9 cellular contexts compared by ENCODE assay signal in the genomic region with DNA sequence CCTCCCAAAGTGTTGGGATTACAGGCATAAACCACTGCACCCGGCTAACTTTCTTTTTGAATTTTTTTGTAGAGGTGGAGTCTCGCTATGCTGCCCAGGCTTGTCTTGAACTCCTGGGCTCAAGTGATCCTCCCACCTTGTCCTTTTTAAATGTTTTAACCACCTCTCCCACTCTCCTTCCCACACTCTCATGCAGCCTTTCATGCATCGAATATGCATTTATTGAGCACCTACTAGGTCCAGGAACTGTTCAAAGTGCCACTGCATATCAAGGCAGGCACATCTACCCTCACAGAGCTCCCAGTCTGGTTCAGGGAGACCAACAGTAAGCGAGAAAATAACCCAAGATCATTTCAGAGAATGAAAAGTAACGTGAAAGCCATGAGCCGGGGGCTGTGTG. TPM values are rescaled to one million over a fixed set of nuclear protein-coding genes. Genes with fewer than 3 reads are reported as not detected.
DNase-seq lines count a peak whose midpoint lies in the region; TF ChIP-seq lines count a peak whose summit lies in the region.
"Had no signal": no experiment of that assay in that cellular context is flagged by ENCODE, and none has a peak within 500 bp of the region (broad histone marks: within the 10 kb centered on the region; RNA-seq: fewer than 3 reads in every experiment).

No MANE protein-coding gene starts in this region.

- peak overlapping the region; percentile 97 for H3K4me3 ChIP-seq in left ventricle myocardium inferior
- peak overlapping the region; percentile 98 for H3K4me3 ChIP-seq in mucosa of stomach (ENCODE audit: low read length)
- H3K4me3 ChIP-seq in vagina = peak overlapping the region; percentile 84 to 89

- no peaks in the 10 kb centered on the region for H3K27me3 ChIP-seq in left ventricle myocardium inferior (ENCODE audit: low read depth)
- no peaks in the 10 kb centered on the region for H3K27me3 ChIP-seq in mucosa of stomach (ENCODE audit: control insufficient read depth, insufficient read depth, low read length)
- H3K27me3 ChIP-seq in vagina = no peaks in the 10 kb centered on the region

- BruUV-seq in MCF 10A (replicated peaks; lab: Mats Ljungman, UMichigan) = no TSS peak

- H3K27ac ChIP-seq in left ventricle myocardium inferior (replicated peaks) (peak overlapping the region; percentile 93), vagina (peak overlapping the region; percentile 96)

- H3K4me1 ChIP-seq in left ventricle myocardium inferior (peaks cover 39% of the 10 kb centered on the region), mucosa of stomach (ENCODE audit: control insufficient read depth, insufficient read depth, low read length) (peaks cover 20% of the 10 kb centered on the region), vagina (peaks cover 21% of the 10 kb centered on the region)

- H3K27me3 Mint-ChIP-seq in MCF 10A (ENCODE audit: insufficient read depth, unreplicated experiment) = no peaks in the 10 kb centered on the region

- intact Hi-C loops in left ventricle myocardium inferior (cut with micrococcal nuclease) = no loop called here
- intact Hi-C loops in cardiac septum (cut with DNase I) = no loop called here
- intact Hi-C loops in MCF 10A (cut with micrococcal nuclease) = no loop called here
- intact Hi-C loops in vagina (cut with DNase I) = no loop called here

- TF ChIP-seq CTCF in left ventricle myocardium inferior (IDR thresholded peaks at IDR 0.05; ENCODE audit: borderline replicate concordance) = no peak
- no peak for TF ChIP-seq CTCF in MCF 10A (IDR thresholded peaks at IDR 0.05; ENCODE audit: unreplicated experiment)
- TF ChIP-seq CTCF in vagina (IDR thresholded peaks at IDR 0.05) = no peak

- peaks cover 6% of the 10 kb centered on the region for H3K36me3 Mint-ChIP-seq in MCF 10A (ENCODE audit: insufficient read depth, unreplicated experiment)

- H3K27ac Mint-ChIP-seq in MCF 10A (ENCODE audit: low read depth, unreplicated experiment) = peak overlapping the region; percentile 94

- POLR2A ChIA-PET in MCF 10A (lab: Yijun Ruan, JAX) = interaction anchor here (0.6 to 3.3 kb wide), 9 partner anchors 9 to 81 kb away, joined by 3 to 23 read pairs (median 3); partner anchors contain the start of gene PLIN3

- no peak for DNase-seq in left ventricle myocardium inferior
- no peak for DNase-seq in cardiac septum (ENCODE audit: low spot score)
- DNase-seq in MCF 10A (ENCODE audit: unreplicated experiment) = no peak
- DNase-seq in vagina (ENCODE audit: extremely low spot score in 2 of 2) = no peak
- DNase-seq in dedifferentiated amniotic fluid mesenchymal stem cell (ENCODE audit: extremely low spot score) = no peak
- DNase-seq in activated effector memory CD4-positive, alpha-beta T cell treated with anti-CD3 and anti-CD28 coated beads, Interleukin-2, amount 50 U/mL, for 16 hours = no peak
- DNase-seq in stimulated activated CD4-positive, alpha-beta T cell treated with anti-CD3 and anti-CD28 coated beads, Interleukin-15, amount 100 ng/mL, for 24 hours = no peak
- DNase-seq: dermis blood vessel endothelial cell had no signal

- TF ChIP-seq POLR2A in vagina (IDR thresholded peaks at IDR 0.05) = no peak

- H3K4me1 Mint-ChIP-seq in MCF 10A (ENCODE audit: insufficient read depth, unreplicated experiment) = peaks cover 9% of the 10 kb centered on the region

- CTCF ChIA-PET in MCF 10A (lab: Yijun Ruan, JAX) = interaction anchor here (0.6 to 2.3 kb wide), 5 partner anchors 11 to 60 kb away, joined by 3 to 13 read pairs (median 7); no protein-coding TSS in a partner anchor

- no peaks in the 10 kb centered on the region for H3K36me3 ChIP-seq in left ventricle myocardium inferior
- no peaks in the 10 kb centered on the region for H3K36me3 ChIP-seq in mucosa of stomach (ENCODE audit: control insufficient read depth, insufficient read depth, low read length)
- H3K36me3 ChIP-seq in vagina = no peaks in the 10 kb centered on the region

- no peaks in the 10 kb centered on the region for H3K9me3 Mint-ChIP-seq in MCF 10A (ENCODE audit: unreplicated experiment)

- peak overlapping the region; percentile 98 for H3K9ac ChIP-seq in mucosa of stomach (ENCODE audit: low read length)

- H3K9me3 ChIP-seq in left ventricle myocardium inferior (replicated peaks) = no peaks in the 10 kb centered on the region
- H3K9me3 ChIP-seq in mucosa of stomach (ENCODE audit: control insufficient read depth, low read length) = no peaks in the 10 kb centered on the region
- H3K9me3 ChIP-seq in vagina = no peaks in the 10 kb centered on the region

- H3K4me3 Mint-ChIP-seq in MCF 10A (ENCODE audit: unreplicated experiment) = peak overlapping the region; percentile 81

RNA-seq across cellular contexts. Expression of gene TICAM1, which starts 1.2 kb away (rescaled TPM):
- total RNA-seq in left ventricle myocardium inferior = 6.1 TPM
- total RNA-seq in cardiac septum = 6.3 TPM
- total RNA-seq in MCF 10A (2022) = 24.2 and 25.6 TPM in 2 replicates
- total RNA-seq in vagina = 16.5 TPM

RNA-seq across cellular contexts. Expression of gene PLIN3, which starts 37.1 kb away (rescaled TPM):
- total RNA-seq in left ventricle myocardium inferior (26.7 TPM), cardiac septum (21.7 TPM), MCF 10A (2022) (64.3 and 71.7 TPM in 2 replicates), vagina (93.8 TPM)

RNA-seq across cellular contexts. Expression of gene FEM1A, which starts 38.8 kb away (rescaled TPM):
- total RNA-seq in left ventricle myocardium inferior = 46.5 TPM
- total RNA-seq in cardiac septum = 33.2 TPM
- total RNA-seq in MCF 10A (2022) = 13.5 and 15.4 TPM in 2 replicates
- 16.2 TPM for total RNA-seq in vagina
